Comparison of ENCODE assay signal across 21 cellular contexts in the genomic region with DNA sequence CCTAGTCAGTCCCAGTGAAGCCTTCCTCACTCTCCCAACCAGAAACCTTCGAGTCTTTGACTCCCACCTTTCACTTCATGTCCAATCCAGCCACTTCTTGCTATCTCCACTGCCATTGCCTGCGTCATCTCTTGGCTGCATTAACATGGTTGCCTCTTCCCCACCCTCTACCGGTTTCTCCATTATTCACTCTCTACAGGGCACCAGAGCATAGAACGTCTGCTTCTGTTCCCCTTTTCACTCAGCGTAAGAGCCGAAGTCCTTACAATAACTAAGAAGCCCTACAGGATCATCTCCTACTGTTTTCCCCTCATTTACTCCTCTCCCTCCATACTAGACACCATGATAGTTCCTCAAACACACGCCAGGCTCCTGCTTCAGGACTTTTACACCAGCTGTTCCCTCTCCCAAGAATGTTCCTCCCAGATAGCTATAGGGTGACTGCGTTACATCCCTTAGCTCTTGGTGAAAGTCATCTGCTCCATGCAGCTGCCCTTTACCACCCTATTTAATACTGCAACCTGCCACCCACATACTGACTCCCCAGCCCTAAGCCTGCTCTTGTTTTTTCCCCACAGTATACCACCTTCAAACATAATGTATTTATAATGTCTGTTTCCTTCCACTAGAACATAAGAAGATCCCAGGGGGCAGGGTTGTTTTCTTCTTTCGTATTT. TPM values are rescaled to one million over a fixed set of nuclear protein-coding genes. Genes with fewer than 3 reads are reported as not detected.
A peak's percentile ranks its signal among the peaks of the same experiment; 100 is the strongest.
DNase-seq lines count a peak whose midpoint lies in the region; ATAC-seq, FAIRE-seq and TF ChIP-seq lines count a peak whose summit lies in the region.
"Had no signal": no experiment of that assay in that cellular context is flagged by ENCODE, and none has a peak within 500 bp of the region (broad histone marks: within the 10 kb centered on the region; RNA-seq: fewer than 3 reads in every experiment).

No MANE protein-coding gene starts in this region.

- peaks cover 4% of the 10 kb centered on the region for H3K4me1 Mint-ChIP-seq in activated CD4-positive, alpha-beta T cell treated with anti-CD3 and anti-CD28 coated beads, Interleukin-2, amount 10 ng/mL, durations not matched to agents 24 days and 14 days
- no peaks in the 10 kb centered on the region for H3K4me1 Mint-ChIP-seq in activated CD4-positive, alpha-beta T cell treated with anti-CD3 and anti-CD28 coated beads, Interleukin-2, amount 10 ng/mL, durations not matched to agents 7 days and 5 days
- H3K4me1 Mint-ChIP-seq in nephron = peaks cover 30% of the 10 kb centered on the region

- H3K9me3 ChIP-seq in GM12878 (replicated peaks; ENCODE audit: control insufficient read depth, insufficient read depth, low read length) (no peaks in the 10 kb centered on the region), aorta (ENCODE audit: control insufficient read depth, low read length) (no peaks in the 10 kb centered on the region), suprapubic skin (no peaks in the 10 kb centered on the region), SK-N-SH (no peaks in the 10 kb centered on the region)
- H3K9me3 ChIP-seq: Caco-2, Peyer's patch had no signal

- H3K36me3 Mint-ChIP-seq in activated CD4-positive, alpha-beta T cell treated with anti-CD3 and anti-CD28 coated beads, Interleukin-2, amount 10 ng/mL, durations not matched to agents 24 days and 14 days (ENCODE audit: low read depth) = no peaks in the 10 kb centered on the region
- no peaks in the 10 kb centered on the region for H3K36me3 Mint-ChIP-seq in activated CD4-positive, alpha-beta T cell treated with anti-CD3 and anti-CD28 coated beads, Interleukin-2, amount 10 ng/mL, durations not matched to agents 7 days and 5 days (ENCODE audit: low read depth)
- H3K36me3 Mint-ChIP-seq in nephron (ENCODE audit: low read depth) = no peaks in the 10 kb centered on the region

- FAIRE-seq in GM12878 (lab: Jason Lieb, UNC) = no peak
- FAIRE-seq: GM12892, GM19239, HTR-8/SVneo had no signal

- intact Hi-C loops in activated CD4-positive, alpha-beta T cell treated with anti-CD3 and anti-CD28 coated beads, Interleukin-2, amount 10 ng/mL, durations not matched to agents 24 days and 14 days (cut with micrococcal nuclease) = no loop called here
- intact Hi-C loops in GM12878 (cut with micrococcal nuclease; ENCODE audit: unreplicated experiment) (no loop called here), aorta (cut with DNase I) (no loop called here)

- no peaks in the 10 kb centered on the region for H4K20me1 ChIP-seq in GM12878 (ENCODE audit: control insufficient read depth, insufficient read depth)
- no peaks in the 10 kb centered on the region for H4K20me1 ChIP-seq in SK-N-SH (ENCODE audit: insufficient read depth)

- H3K79me2 ChIP-seq in GM12878 (ENCODE audit: control insufficient read depth, insufficient read depth, low read length) (no peaks in the 10 kb centered on the region), SK-N-SH (ENCODE audit: insufficient read depth) (no peaks in the 10 kb centered on the region)

- H3F3A ChIP-seq in SK-N-SH (replicated peaks; ENCODE audit: insufficient read depth) = no peaks in the 10 kb centered on the region

- H3K27me3 ChIP-seq in GM12878 (replicated peaks in 1 of 2; ENCODE audit: control insufficient read depth in 2 of 2, insufficient read depth in 2 of 2, low read length in 1 of 2) (peaks cover 0 to 1% of the 10 kb centered on the region in 2 experiments; a peak in 1 of 4 replicates), aorta (ENCODE audit: control insufficient read depth in 1 of 2, insufficient read depth in 2 of 2, low read length in 1 of 2) (no peaks in the 10 kb centered on the region), suprapubic skin (no peaks in the 10 kb centered on the region), SK-N-SH (ENCODE audit: insufficient read depth) (no peaks in the 10 kb centered on the region)
- H3K27me3 ChIP-seq: Peyer's patch had no signal

- H3K4me1 ChIP-seq in GM12878 (ENCODE audit: control insufficient read depth, insufficient read depth, low read length) (no peaks in the 10 kb centered on the region), aorta (ENCODE audit: control insufficient read depth in 1 of 2, insufficient read depth in 2 of 2, low read length in 2 of 2) (peaks cover 0 to 5% of the 10 kb centered on the region in 2 donors), suprapubic skin (peaks cover under 1% of the 10 kb centered on the region), SK-N-SH (ENCODE audit: control insufficient read depth in 1 of 2, insufficient read depth in 2 of 2, low read depth in 1 of 2, low read length in 1 of 2) (peaks cover 0 to 5% of the 10 kb centered on the region in 2 experiments; a peak in 1 of 4 replicates)
- H3K4me1 ChIP-seq: Caco-2, Peyer's patch had no signal

- ATAC-seq in GM12878 = peak; percentile 83
- no peak for ATAC-seq in aorta (ENCODE audit: low FRiP score)
- no peak for ATAC-seq in HG03135 (IDR thresholded peaks at IDR 0.05; ENCODE audit: unreplicated experiment)

- H3K36me3 ChIP-seq in GM12878 (ENCODE audit: control insufficient read depth in 2 of 2, insufficient read depth in 2 of 2, low read length in 1 of 2) (no peaks in the 10 kb centered on the region), aorta (ENCODE audit: control insufficient read depth in 1 of 2, insufficient read depth in 2 of 2, low read length in 1 of 2) (no peaks in the 10 kb centered on the region), suprapubic skin (no peaks in the 10 kb centered on the region), SK-N-SH (replicated peaks in 1 of 2; ENCODE audit: control insufficient read depth in 1 of 2, insufficient read depth in 2 of 2, low read length in 1 of 2) (no peaks in the 10 kb centered on the region)
- H3K36me3 ChIP-seq: Peyer's patch had no signal

- RAD21 ChIA-PET in GM12878 (lab: Charles Lee; ENCODE audit: unreplicated experiment) = interaction anchor here (0.9 to 2.1 kb wide), 3 partner anchors 11 to 582 kb away, joined by 3 to 5 read pairs (median 4); no protein-coding TSS in a partner anchor

- no peak overlapping the region for H2AFZ ChIP-seq in GM12878 (ENCODE audit: control insufficient read depth, low read depth, low read length)
- H2AFZ ChIP-seq in SK-N-SH (ENCODE audit: low read depth) = no peak overlapping the region

- CTCF ChIA-PET in activated CD4-positive, alpha-beta T cell treated with anti-CD3 and anti-CD28 coated beads, Interleukin-2, amount 10 ng/mL, durations not matched to agents 7 days and 5 days (lab: Charles Lee) = interaction anchor here (0.7 to 2.4 kb wide), 4 partner anchors 11 to 642 kb away, joined by 3 to 5 read pairs (median 3); no protein-coding TSS in a partner anchor
- CTCF ChIA-PET in GM12878 (lab: Yijun Ruan, JAX) = interaction anchor here (0.6 to 3.1 kb wide), 4 partner anchors 11 to 815 kb away, joined by 3 to 15 read pairs (median 7); no protein-coding TSS in a partner anchor
- CTCF ChIA-PET in SK-N-SH (lab: Yijun Ruan, JAX) = interaction anchor here (6.2 kb wide), 1 partner anchor 11 kb away, joined by 20 read pairs; no protein-coding TSS in a partner anchor

- H3K4me2 ChIP-seq in GM12878 (ENCODE audit: control insufficient read depth, insufficient read depth) (no peak overlapping the region), SK-N-SH (no peak overlapping the region)

- no peak overlapping the region for H3K27ac Mint-ChIP-seq in activated CD4-positive, alpha-beta T cell treated with anti-CD3 and anti-CD28 coated beads, Interleukin-2, amount 10 ng/mL, durations not matched to agents 24 days and 14 days
- no peak overlapping the region for H3K27ac Mint-ChIP-seq in activated CD4-positive, alpha-beta T cell treated with anti-CD3 and anti-CD28 coated beads, Interleukin-2, amount 10 ng/mL, durations not matched to agents 7 days and 5 days
- H3K27ac Mint-ChIP-seq in nephron = peak overlapping the region in 2 of 3 experiments; percentile 4 to 70

- DNase-seq in activated CD4-positive, alpha-beta T cell treated with anti-CD3 and anti-CD28 coated beads, Interleukin-2, amount 10 ng/mL, durations not matched to agents 24 days and 14 days = peak; percentile 38
- DNase-seq in activated CD4-positive, alpha-beta T cell treated with anti-CD3 and anti-CD28 coated beads, Interleukin-2, amount 10 ng/mL, durations not matched to agents 7 days and 5 days = no peak
- DNase-seq in GM12878 (ENCODE audit: low read depth, low spot score) = no peak
- no peak for DNase-seq in aorta
- DNase-seq in suprapubic skin (ENCODE audit: low spot score in 2 of 2) = no peak
- DNase-seq in SK-N-SH = no peak
- DNase-seq: 8988T, Caco-2, GOT3, NCI-H1105, NCI-H1694 treated with DMSO at 0.1 percent for 48 hours, NCI-H774, Peyer's patch, Right ventricle myocardium superior had no signal

- H3K9me3 Mint-ChIP-seq in activated CD4-positive, alpha-beta T cell treated with anti-CD3 and anti-CD28 coated beads, Interleukin-2, amount 10 ng/mL, durations not matched to agents 24 days and 14 days = no peaks in the 10 kb centered on the region
- no peaks in the 10 kb centered on the region for H3K9me3 Mint-ChIP-seq in activated CD4-positive, alpha-beta T cell treated with anti-CD3 and anti-CD28 coated beads, Interleukin-2, amount 10 ng/mL, durations not matched to agents 7 days and 5 days
- no peaks in the 10 kb centered on the region for H3K9me3 Mint-ChIP-seq in nephron

- H3K4me3 Mint-ChIP-seq in activated CD4-positive, alpha-beta T cell treated with anti-CD3 and anti-CD28 coated beads, Interleukin-2, amount 10 ng/mL, durations not matched to agents 24 days and 14 days = no peak overlapping the region
- H3K4me3 Mint-ChIP-seq in activated CD4-positive, alpha-beta T cell treated with anti-CD3 and anti-CD28 coated beads, Interleukin-2, amount 10 ng/mL, durations not matched to agents 7 days and 5 days = no peak overlapping the region
- H3K4me3 Mint-ChIP-seq in nephron = no peak overlapping the region

- H3K4me3 ChIP-seq in GM12878 (no peak overlapping the region), aorta (ENCODE audit: low read length in 2 of 2) (no peak overlapping the region), suprapubic skin (no peak overlapping the region), SK-N-SH (ENCODE audit: low read depth in 2 of 2, low read length in 1 of 2) (no peak overlapping the region)
- H3K4me3 ChIP-seq: Peyer's patch had no signal

- in situ Hi-C loops in GM12878 (cut with MboI) = no loop called here

- H3K27ac ChIP-seq in GM12878 (ENCODE audit: control insufficient read depth, insufficient read depth) (no peak overlapping the region), aorta (ENCODE audit: low read depth in 1 of 2, low read length in 2 of 2) (peak overlapping the region; percentile 22 to 25), suprapubic skin (no peak overlapping the region), SK-N-SH (ENCODE audit: low read depth in 2 of 2, low read length in 1 of 2) (no peak overlapping the region)
- H3K27ac ChIP-seq: C4-2B, Peyer's patch had no signal

- H3K9me2 ChIP-seq in SK-N-SH = no peaks in the 10 kb centered on the region

- H3K9ac ChIP-seq in GM12878 (ENCODE audit: control insufficient read depth, insufficient read depth, low read length) (no peak overlapping the region), SK-N-SH (no peak overlapping the region)

- BruUV-seq in GM12878 (replicated peaks; lab: Mats Ljungman, UMichigan) = no TSS peak

- WGBS in GM12878 (ENCODE audit: insufficient coverage, insufficient replicate concordance, low lambda C conversion rate, missing lambda C conversion rate) = 25% methylated on average over 9 of the region's 9 CpGs
- WGBS in aorta, 2 donors = 91 to 92% methylated on average over 9 of the region's 9 CpGs
- 90% methylated on average over 9 of the region's 9 CpGs for WGBS in suprapubic skin
- WGBS in SK-N-SH (ENCODE audit: low lambda C conversion rate) = 73% methylated on average over 9 of the region's 9 CpGs

- SMC1A ChIA-PET in GM12878 (lab: Charles Lee; ENCODE audit: uncharacterized antibody, unreplicated experiment) = interaction anchor here (0.8 to 1.3 kb wide), 5 partner anchors 11 to 204 kb away, joined by 3 to 8 read pairs (median 3); no protein-coding TSS in a partner anchor

- TF ChIP-seq RAD21 in GM12878 (IDR thresholded peaks at IDR 0.05; ENCODE audit: insufficient read depth, low read depth, low read length) (no peak), SK-N-SH (IDR thresholded peaks at IDR 0.05; ENCODE audit: low read length) (no peak)

- POLR2A ChIA-PET in activated CD4-positive, alpha-beta T cell treated with anti-CD3 and anti-CD28 coated beads, Interleukin-2, amount 10 ng/mL, durations not matched to agents 7 days and 5 days (lab: Charles Lee) = no interaction called here
- POLR2A ChIA-PET in GM12878 (lab: Charles Lee) = no interaction called here
- POLR2A ChIA-PET in SK-N-SH (lab: Yijun Ruan, JAX) = no interaction called here

- peaks cover 22% of the 10 kb centered on the region for H3K27me3 Mint-ChIP-seq in activated CD4-positive, alpha-beta T cell treated with anti-CD3 and anti-CD28 coated beads, Interleukin-2, amount 10 ng/mL, durations not matched to agents 24 days and 14 days
- peaks cover 24% of the 10 kb centered on the region for H3K27me3 Mint-ChIP-seq in activated CD4-positive, alpha-beta T cell treated with anti-CD3 and anti-CD28 coated beads, Interleukin-2, amount 10 ng/mL, durations not matched to agents 7 days and 5 days
- H3K27me3 Mint-ChIP-seq in nephron (ENCODE audit: low read depth) = peaks cover 20% of the 10 kb centered on the region

- TF ChIP-seq EP300 in GM12878 (IDR thresholded peaks at IDR 0.05; ENCODE audit: borderline replicate concordance in 1 of 2, control insufficient read depth in 1 of 2, low read depth in 2 of 2, low read length in 2 of 2) (no peak), suprapubic skin (IDR thresholded peaks at IDR 0.05) (no peak), SK-N-SH (IDR thresholded peaks at IDR 0.05; ENCODE audit: borderline replicate concordance in 1 of 2, low read depth in 1 of 2, low read length in 1 of 2) (no peak)

- TF ChIP-seq POLR2A in GM12878 (IDR thresholded peaks at IDR 0.05; ENCODE audit: low read depth, low read length) (no peak), suprapubic skin (IDR thresholded peaks at IDR 0.05) (no peak)

- TF ChIP-seq CTCF in GM12878 (IDR thresholded peaks at IDR 0.05 in 2 of 3, conservative IDR thresholded peaks at IDR 0.05 in 1 of 3; ENCODE audit: control insufficient read depth in 2 of 3, extremely low read depth in 1 of 3, insufficient read depth in 1 of 3, low read depth in 3 of 3, low read length in 3 of 3) = no peak
- TF ChIP-seq CTCF in nephron (IDR thresholded peaks at IDR 0.05; ENCODE audit: unreplicated experiment in 3 of 3) = no peak
- TF ChIP-seq CTCF in suprapubic skin (IDR thresholded peaks at IDR 0.05) = no peak
- no peak for TF ChIP-seq CTCF in SK-N-SH (IDR thresholded peaks at IDR 0.05)

RNA-seq across cellular contexts. Expression of a gene that starts 30.9 kb away (rescaled TPM):
- 35.1 and 40.5 TPM in 2 replicates for total RNA-seq in activated CD4-positive, alpha-beta T cell treated with anti-CD3 and anti-CD28 coated beads, Interleukin-2, amount 10 ng/mL, durations not matched to agents 24 days and 14 days
- 10 to 100 TPM; 23.2 to 26.8 TPM for total RNA-seq in activated CD4-positive, alpha-beta T cell treated with anti-CD3 and anti-CD28 coated beads, Interleukin-2, amount 10 ng/mL, durations not matched to agents 7 days and 5 days
- 15.9 and 16.7 TPM in 2 replicates for total RNA-seq in GM12878 (2013; cell fraction: nucleolus; rRNA removed)
- 5.0 and 6.0 TPM in 2 replicates for total RNA-seq in GM12878 (2014; rRNA removed)
- total RNA-seq in GM12878 (2014; rRNA removed; fragmentation: Illumina TruSeq; extraction: Trizol) = 12.1 and 12.9 TPM in 2 replicates
- 7.3 and 7.9 TPM in 2 replicates for total RNA-seq in GM12878 (2021)
- 6.1 TPM for polyA plus RNA-seq in GM12878 (2011; ENCODE audit: low read depth)
- 27.5 and 49.7 TPM in 2 replicates for polyA plus RNA-seq in GM12878 (2011; rRNA removed)
- 6.1 and 7.3 TPM in 2 replicates for polyA plus RNA-seq in GM12878 (2011; cell fraction: cytosol; rRNA removed)
- 8.8 and 11.8 TPM in 2 replicates for polyA plus RNA-seq in GM12878 (2011; cell fraction: nucleus; rRNA removed)
- polyA plus RNA-seq in GM12878 (2012) = 13.1 and 17.2 TPM in 2 replicates
- 13.5 and 15.9 TPM in 2 replicates for polyA plus RNA-seq in GM12878 (2014; fragmentation: Illumina TruSeq; extraction: Trizol)
- polyA plus RNA-seq in GM12878 (2014; fragmentation: Nextera tagmentation; extraction: Ambion mirVana) = 10 to 100 TPM in 1 of 2 experiments, 1 to 10 TPM in 1; 4.9 to 12.8 TPM
- polyA plus RNA-seq in GM12878 (2014; rRNA removed) = 11.6 and 12.7 TPM in 2 replicates
- 10 to 100 TPM; 37.2 to 41.0 TPM for polyA plus RNA-seq in GM12878 (2016; fragmentation: Nextera tagmentation; extraction: Ambion mirVana)
- 1.7 and 4.6 TPM in 2 replicates for polyA minus RNA-seq in GM12878 (2011; rRNA and poly(A)+ RNA removed)
- polyA minus RNA-seq in GM12878 (2011; cell fraction: cytosol; rRNA and poly(A)+ RNA removed) = 1.6 and 4.5 TPM in 2 replicates
- 1.7 and 4.0 TPM in 2 replicates for polyA minus RNA-seq in GM12878 (2011; cell fraction: nucleus; rRNA and poly(A)+ RNA removed)
- total RNA-seq in aorta = 10 to 100 TPM; 41.0 to 48.9 TPM
- polyA plus RNA-seq in aorta = 10 to 100 TPM; 62.5 to 65.0 TPM
- total RNA-seq in suprapubic skin = 10 to 100 TPM; 18.3 to 33.1 (median 23.6) TPM
- 78.6 and 94.1 TPM in 2 replicates for polyA plus RNA-seq in SK-N-SH (2012; rRNA removed)
- polyA plus RNA-seq in SK-N-SH (2012; cell fraction: cytosol; rRNA removed) = 117 and 171 TPM in 2 replicates
- polyA plus RNA-seq in SK-N-SH (2012; cell fraction: nucleus; rRNA removed) = 40.1 and 45.9 TPM in 2 replicates

RNA-seq across cellular contexts. Expression of a gene that starts 32.5 kb away (rescaled TPM):
- total RNA-seq in activated CD4-positive, alpha-beta T cell treated with anti-CD3 and anti-CD28 coated beads, Interleukin-2, amount 10 ng/mL, durations not matched to agents 24 days and 14 days = 182 and 186 TPM in 2 replicates
- total RNA-seq in activated CD4-positive, alpha-beta T cell treated with anti-CD3 and anti-CD28 coated beads, Interleukin-2, amount 10 ng/mL, durations not matched to agents 7 days and 5 days = 100 to 1,000 TPM; 135 to 176 TPM
- total RNA-seq in GM12878 (2013; cell fraction: nucleolus; rRNA removed) = 1.4 and 1.9 TPM in 2 replicates
- 20.1 and 22.6 TPM in 2 replicates for total RNA-seq in GM12878 (2014; rRNA removed)
- 11.2 and 12.0 TPM in 2 replicates for total RNA-seq in GM12878 (2014; rRNA removed; fragmentation: Illumina TruSeq; extraction: Trizol)
- 28.6 and 29.3 TPM in 2 replicates for total RNA-seq in GM12878 (2021)
- 4.1 TPM for polyA plus RNA-seq in GM12878 (2011; ENCODE audit: low read depth)
- 2.4 and 3.9 TPM in 2 replicates for polyA plus RNA-seq in GM12878 (2011; rRNA removed)
- 5.2 and 7.5 TPM in 2 replicates for polyA plus RNA-seq in GM12878 (2011; cell fraction: cytosol; rRNA removed)
- 20.8 and 25.0 TPM in 2 replicates for polyA plus RNA-seq in GM12878 (2011; cell fraction: nucleus; rRNA removed)
- 9.7 and 13.0 TPM in 2 replicates for polyA plus RNA-seq in GM12878 (2012)
- polyA plus RNA-seq in GM12878 (2014; fragmentation: Illumina TruSeq; extraction: Trizol) = 1.8 and 8.8 TPM in 2 replicates
- polyA plus RNA-seq in GM12878 (2014; fragmentation: Nextera tagmentation; extraction: Ambion mirVana) = 1 to 10 TPM in 1 of 2 experiments, under 1 TPM in 1; 0.50 to 5.7 TPM
- polyA plus RNA-seq in GM12878 (2014; rRNA removed) = 23.8 and 23.9 TPM in 2 replicates
- polyA plus RNA-seq in GM12878 (2016; fragmentation: Nextera tagmentation; extraction: Ambion mirVana) = 10 to 100 TPM; 17.8 to 19.0 TPM
- polyA minus RNA-seq in GM12878 (2011; rRNA and poly(A)+ RNA removed) = 1.3 and 3.0 TPM in 2 replicates
- 1.5 and 3.3 TPM in 2 replicates for polyA minus RNA-seq in GM12878 (2011; cell fraction: cytosol; rRNA and poly(A)+ RNA removed)
- polyA minus RNA-seq in GM12878 (2011; cell fraction: nucleus; rRNA and poly(A)+ RNA removed) = 6.8 and 11.0 TPM in 2 replicates
- 10 to 100 TPM; 14.1 to 42.9 TPM for total RNA-seq in aorta
- 10 to 100 TPM; 16.5 to 30.4 TPM for polyA plus RNA-seq in aorta
- 1 to 10 TPM; 1.9 to 5.9 (median 2.6) TPM for total RNA-seq in suprapubic skin
- 0.69 and 1.1 TPM in 2 replicates for polyA plus RNA-seq in SK-N-SH (2012; rRNA removed)
- 0.40 and 0.66 TPM in 2 replicates for polyA plus RNA-seq in SK-N-SH (2012; cell fraction: cytosol; rRNA removed)
- 2.7 and 3.4 TPM in 2 replicates for polyA plus RNA-seq in SK-N-SH (2012; cell fraction: nucleus; rRNA removed)
- total RNA-seq: Caco-2, NCI-H460 had no signal

RNA-seq across cellular contexts. Expression of a gene that starts 57.3 kb away (rescaled TPM):
- 24.3 and 31.0 TPM in 2 replicates for total RNA-seq in activated CD4-positive, alpha-beta T cell treated with anti-CD3 and anti-CD28 coated beads, Interleukin-2, amount 10 ng/mL, durations not matched to agents 24 days and 14 days
- 10 to 100 TPM; 28.1 to 28.6 TPM for total RNA-seq in activated CD4-positive, alpha-beta T cell treated with anti-CD3 and anti-CD28 coated beads, Interleukin-2, amount 10 ng/mL, durations not matched to agents 7 days and 5 days
- 32.2 and 35.4 TPM in 2 replicates for total RNA-seq in GM12878 (2013; cell fraction: nucleolus; rRNA removed)
- total RNA-seq in GM12878 (2014; rRNA removed) (4.1 and 5.6 TPM in 2 replicates), GM12878 (2014; rRNA removed; fragmentation: Illumina TruSeq; extraction: Trizol) (5.4 and 6.2 TPM in 2 replicates), GM12878 (2021) (4.9 and 5.7 TPM in 2 replicates), aorta (10 to 100 TPM; 37.8 to 44.3 TPM), suprapubic skin (10 to 100 TPM; 26.3 to 61.4 (median 37.3) TPM)
- 8.3 TPM for polyA plus RNA-seq in GM12878 (2011; ENCODE audit: low read depth)
- polyA plus RNA-seq in GM12878 (2011; rRNA removed) (1.9 and 2.1 TPM in 2 replicates), GM12878 (2014; fragmentation: Illumina TruSeq; extraction: Trizol) (3.4 and 3.8 TPM in 2 replicates), GM12878 (2014; fragmentation: Nextera tagmentation; extraction: Ambion mirVana) (1 to 10 TPM; 2.3 to 3.7 TPM), GM12878 (2014; rRNA removed) (1.0 and 1.2 TPM in 2 replicates), GM12878 (2016; fragmentation: Nextera tagmentation; extraction: Ambion mirVana) (1 to 10 TPM; 7.4 to 7.7 TPM), aorta (10 to 100 TPM; 11.9 to 13.5 TPM), SK-N-SH (2012; rRNA removed) (1.8 and 2.5 TPM in 2 replicates)
- 0.90 and 1.2 TPM in 2 replicates for polyA plus RNA-seq in GM12878 (2011; cell fraction: cytosol; rRNA removed)
- polyA plus RNA-seq in GM12878 (2011; cell fraction: nucleus; rRNA removed) = 1.8 and 3.6 TPM in 2 replicates
- 5.4 and 6.6 TPM in 2 replicates for polyA plus RNA-seq in GM12878 (2012)
- 1.9 and 4.5 TPM in 2 replicates for polyA minus RNA-seq in GM12878 (2011; rRNA and poly(A)+ RNA removed)
- 1.9 and 2.8 TPM in 2 replicates for polyA minus RNA-seq in GM12878 (2011; cell fraction: cytosol; rRNA and poly(A)+ RNA removed)
- 5.6 and 7.6 TPM in 2 replicates for polyA minus RNA-seq in GM12878 (2011; cell fraction: nucleus; rRNA and poly(A)+ RNA removed)
- 2.3 and 3.1 TPM in 2 replicates for polyA plus RNA-seq in SK-N-SH (2012; cell fraction: cytosol; rRNA removed)
- polyA plus RNA-seq in SK-N-SH (2012; cell fraction: nucleus; rRNA removed) = 2.8 and 4.2 TPM in 2 replicates

Comparison
In these comparisons a context has a peak if more than half of its experiments do, and no peak if none do; other contexts are left out.
1. H3K27ac Mint-ChIP-seq: peak in nephron (2 of 3); none in activated CD4-positive, alpha-beta T cell treated with anti-CD3 and anti-CD28 coated beads, Interleukin-2, amount 10 ng/mL, durations not matched to agents 24 days and 14 days (single experiment) and activated CD4-positive, alpha-beta T cell treated with anti-CD3 and anti-CD28 coated beads, Interleukin-2, amount 10 ng/mL, durations not matched to agents 7 days and 5 days (single experiment).
2. H3K27ac ChIP-seq: peak in aorta (2 of 2); none in GM12878 (single experiment), suprapubic skin (single experiment) and SK-N-SH (0 of 2).